8 cellular contexts compared by ENCODE assay signal in the genomic region with DNA sequence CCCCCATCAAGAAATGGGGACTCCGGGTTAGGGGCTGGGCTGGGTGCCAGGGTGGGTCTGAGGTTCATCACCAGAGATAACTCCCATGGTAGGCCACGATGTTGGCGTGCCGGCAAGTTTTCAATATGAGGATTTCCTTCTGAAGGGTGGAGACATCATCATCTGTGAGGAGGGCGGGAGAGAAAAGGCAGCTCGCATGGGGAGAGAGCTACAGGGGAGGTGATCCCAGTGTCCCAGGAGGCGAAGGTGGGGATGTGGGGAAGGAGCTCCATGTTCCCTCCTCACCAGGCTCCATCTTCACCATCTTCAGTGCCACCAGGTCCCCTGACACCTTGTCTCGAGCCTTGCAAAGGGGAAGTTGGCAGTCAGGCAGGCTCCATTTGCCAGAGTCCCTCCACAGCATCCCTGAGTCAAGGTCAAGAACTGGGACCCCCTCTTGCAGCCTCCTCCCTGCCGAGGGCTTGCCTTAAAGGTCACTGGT. TPM values are rescaled to one million over a fixed set of nuclear protein-coding genes. Genes with fewer than 3 reads are reported as not detected.
DNase-seq lines count a peak whose midpoint lies in the region; ATAC-seq and TF ChIP-seq lines count a peak whose summit lies in the region.

No MANE protein-coding gene starts in this region.

- POLR2A ChIA-PET in activated naive CD8-positive, alpha-beta T cell treated with anti-CD3 and anti-CD28 coated beads, Interleukin-2, amount 10 ng/mL, durations not matched to agents 7 days and 5 days (lab: Charles Lee) = interaction anchor here (0.5 to 3.6 kb wide), 14 partner anchors 9 to 313 kb away, joined by 3 to 23 read pairs (median 4); partner anchors contain the start of genes FAM98C, GGN, MRPS12 and RINL

- H3K4me2 ChIP-seq in DND-41 (ENCODE audit: insufficient read depth, low read length) (peak overlapping the region; percentile 97), MM.1S (ENCODE audit: low read depth, low read length) (peak overlapping the region; percentile 95)

- H3K9me3 ChIP-seq in DND-41 (ENCODE audit: insufficient read depth, low read length, severe bottlenecking) (no peaks in the 10 kb centered on the region), MM.1S (replicated peaks; ENCODE audit: insufficient read depth, low read length) (no peaks in the 10 kb centered on the region), ascending aorta (no peaks in the 10 kb centered on the region)

- no peaks in the 10 kb centered on the region for H3K27me3 Mint-ChIP-seq in activated naive CD8-positive, alpha-beta T cell treated with anti-CD3 and anti-CD28 coated beads, Interleukin-2, amount 10 ng/mL, durations not matched to agents 7 days and 5 days
- peaks cover 3% of the 10 kb centered on the region for H3K27me3 Mint-ChIP-seq in osteocyte (ENCODE audit: unreplicated experiment)

- peak overlapping the region; percentile 93 for H3K9ac ChIP-seq in DND-41 (ENCODE audit: low read depth, low read length)
- peak overlapping the region; percentile 74 for H3K9ac ChIP-seq in MM.1S (ENCODE audit: low read length)

- peak overlapping the region; percentile 96 for H3K27ac Mint-ChIP-seq in activated naive CD8-positive, alpha-beta T cell treated with anti-CD3 and anti-CD28 coated beads, Interleukin-2, amount 10 ng/mL, durations not matched to agents 7 days and 5 days
- H3K27ac Mint-ChIP-seq in osteocyte (ENCODE audit: unreplicated experiment) = no peak overlapping the region

- peaks cover 30% of the 10 kb centered on the region for H3K36me3 Mint-ChIP-seq in activated naive CD8-positive, alpha-beta T cell treated with anti-CD3 and anti-CD28 coated beads, Interleukin-2, amount 10 ng/mL, durations not matched to agents 7 days and 5 days
- H3K36me3 Mint-ChIP-seq in osteocyte (ENCODE audit: unreplicated experiment) = peaks cover 9% of the 10 kb centered on the region

- H3F3A ChIP-seq in MM.1S (ENCODE audit: insufficient read depth, low read length) = peaks cover 13% of the 10 kb centered on the region

- H4K20me1 ChIP-seq in DND-41 (ENCODE audit: insufficient read depth, low read length) (peaks cover 19% of the 10 kb centered on the region), MM.1S (ENCODE audit: insufficient read depth, low read length) (no peaks in the 10 kb centered on the region)

- peak overlapping the region; percentile 93 for H3K4me3 Mint-ChIP-seq in activated naive CD8-positive, alpha-beta T cell treated with anti-CD3 and anti-CD28 coated beads, Interleukin-2, amount 10 ng/mL, durations not matched to agents 7 days and 5 days
- peak overlapping the region; percentile 16 for H3K4me3 Mint-ChIP-seq in osteocyte (ENCODE audit: unreplicated experiment)

- H3K9me3 Mint-ChIP-seq in activated naive CD8-positive, alpha-beta T cell treated with anti-CD3 and anti-CD28 coated beads, Interleukin-2, amount 10 ng/mL, durations not matched to agents 7 days and 5 days = no peaks in the 10 kb centered on the region
- H3K9me3 Mint-ChIP-seq in osteocyte (ENCODE audit: unreplicated experiment) = no peaks in the 10 kb centered on the region

- peak overlapping the region; percentile 87 for H2AFZ ChIP-seq in DND-41 (ENCODE audit: low read depth, low read length)
- peak overlapping the region; percentile 83 for H2AFZ ChIP-seq in MM.1S (ENCODE audit: low read length)

- peaks cover 42% of the 10 kb centered on the region for H3K4me1 Mint-ChIP-seq in activated naive CD8-positive, alpha-beta T cell treated with anti-CD3 and anti-CD28 coated beads, Interleukin-2, amount 10 ng/mL, durations not matched to agents 7 days and 5 days
- H3K4me1 Mint-ChIP-seq in osteocyte (ENCODE audit: unreplicated experiment) = peaks cover 20% of the 10 kb centered on the region

- H3K36me3 ChIP-seq in DND-41 (ENCODE audit: insufficient read depth, low read length) = peaks cover 46% of the 10 kb centered on the region
- peaks cover 8% of the 10 kb centered on the region for H3K36me3 ChIP-seq in MM.1S (replicated peaks; ENCODE audit: insufficient read depth, low read length)
- H3K36me3 ChIP-seq in ascending aorta = peaks cover 20% of the 10 kb centered on the region in 2 donors

- H3K27ac ChIP-seq in DND-41 (ENCODE audit: low read length) (peak overlapping the region; percentile 97), MM.1S (ENCODE audit: low read length) (peak overlapping the region; percentile 79; the same call in 1 of the 2 replicates), ascending aorta (no peak overlapping the region)

- H3K27me3 ChIP-seq in DND-41 (ENCODE audit: insufficient read depth, low read length, poor library complexity) (no peaks in the 10 kb centered on the region), MM.1S (replicated peaks; ENCODE audit: insufficient read depth, low read length) (no peaks in the 10 kb centered on the region), ascending aorta (no peaks in the 10 kb centered on the region)

- ATAC-seq in DND-41 (ENCODE audit: insufficient read depth, low read depth) (peak; percentile 2), GM21528 (IDR thresholded peaks at IDR 0.05; ENCODE audit: low FRiP score, unreplicated experiment) (no peak), HG02588 (IDR thresholded peaks at IDR 0.05; ENCODE audit: unreplicated experiment) (no peak)
- ATAC-seq in activated naive CD8-positive, alpha-beta T cell treated with anti-CD3 and anti-CD28 coated beads, Interleukin-2, amount 10 ng/mL, durations not matched to agents 7 days and 5 days (ENCODE audit: low read depth) = no peak

- DNase-seq in DND-41 = peak; percentile 36
- DNase-seq in MM.1S = peak; percentile 7
- DNase-seq in activated naive CD8-positive, alpha-beta T cell treated with anti-CD3 and anti-CD28 coated beads, Interleukin-2, amount 10 ng/mL, durations not matched to agents 7 days and 5 days = no peak
- DNase-seq in osteocyte (ENCODE audit: extremely low spot score, unreplicated experiment) = no peak
- no peak for DNase-seq in ascending aorta (ENCODE audit: low spot score in 2 of 2)
- no peak for DNase-seq in A172 (ENCODE audit: low spot score)

- H3K79me2 ChIP-seq in DND-41 (ENCODE audit: insufficient read depth, low read length) (peaks cover 61% of the 10 kb centered on the region), MM.1S (ENCODE audit: low read length) (peaks cover 61% of the 10 kb centered on the region)

- H3K9me2 ChIP-seq in MM.1S (replicated peaks; ENCODE audit: insufficient read depth, low read length) = no peaks in the 10 kb centered on the region

- H3K4me3 ChIP-seq in DND-41 (ENCODE audit: low read depth in 1 of 2, low read length in 2 of 2) (peak overlapping the region; percentile 56 to 86), MM.1S (ENCODE audit: low read length) (peak overlapping the region; percentile 94), ascending aorta (peak overlapping the region in 1 of 2 donors; percentile 91)

- no peak for TF ChIP-seq CTCF in DND-41 (IDR thresholded peaks at IDR 0.05; ENCODE audit: borderline replicate concordance, extremely low read depth, low read length, poor library complexity, severe bottlenecking)
- no peak for TF ChIP-seq CTCF in MM.1S (IDR thresholded peaks at IDR 0.05; ENCODE audit: low read length)
- TF ChIP-seq CTCF in osteocyte (IDR thresholded peaks at IDR 0.05) = no peak
- no peak for TF ChIP-seq CTCF in ascending aorta (IDR thresholded peaks at IDR 0.05)

- intact Hi-C loops in ascending aorta (cut with DNase I) = loop anchor here (5.0 kb wide), 2 partner anchors 75 to 230 kb away; partner anchors contain the start of genes GGN and SPRED3

- H3K4me1 ChIP-seq in DND-41 (ENCODE audit: insufficient read depth, low read length) = peaks cover 48% of the 10 kb centered on the region
- H3K4me1 ChIP-seq in MM.1S (ENCODE audit: low read length) = peaks cover 16% of the 10 kb centered on the region
- peaks cover 9 to 10% of the 10 kb centered on the region in 2 donors for H3K4me1 ChIP-seq in ascending aorta

RNA-seq across cellular contexts. Expression of gene MAP4K1, which starts 0.4 kb away (rescaled TPM):
- 100 to 1,000 TPM; 299 to 313 TPM for total RNA-seq in activated naive CD8-positive, alpha-beta T cell treated with anti-CD3 and anti-CD28 coated beads, Interleukin-2, amount 10 ng/mL, durations not matched to agents 7 days and 5 days
- total RNA-seq in osteocyte (2.1 and 3.1 TPM in 2 replicates), ascending aorta (15.1 TPM)
- 0.72 and 1.4 TPM in 2 replicates for total RNA-seq in A172 (2014; rRNA removed; shearing (Covaris generic))

RNA-seq across cellular contexts. Expression of gene EIF3K, which starts 1.7 kb away (rescaled TPM):
- 100 to 1,000 TPM; 307 to 308 TPM for total RNA-seq in activated naive CD8-positive, alpha-beta T cell treated with anti-CD3 and anti-CD28 coated beads, Interleukin-2, amount 10 ng/mL, durations not matched to agents 7 days and 5 days
- total RNA-seq in osteocyte = 258 and 262 TPM in 2 replicates
- 696 TPM for total RNA-seq in ascending aorta
- 358 and 549 TPM in 2 replicates for total RNA-seq in A172 (2014; rRNA removed; shearing (Covaris generic))

RNA-seq across cellular contexts. Expression of gene ACTN4, which starts 30.1 kb away (rescaled TPM):
- 100 to 1,000 TPM; 236 to 252 TPM for total RNA-seq in activated naive CD8-positive, alpha-beta T cell treated with anti-CD3 and anti-CD28 coated beads, Interleukin-2, amount 10 ng/mL, durations not matched to agents 7 days and 5 days
- total RNA-seq in osteocyte (525 and 560 TPM in 2 replicates), ascending aorta (1,036 TPM)
- total RNA-seq in A172 (2014; rRNA removed; shearing (Covaris generic)) = 493 and 604 TPM in 2 replicates

Comparison
In these comparisons a context has a peak if more than half of its experiments do, and no peak if none do; other contexts are left out.
1. DNase-seq: peak in DND-41 (single experiment) and MM.1S (single experiment); none in activated naive CD8-positive, alpha-beta T cell treated with anti-CD3 and anti-CD28 coated beads, Interleukin-2, amount 10 ng/mL, durations not matched to agents 7 days and 5 days (single experiment), osteocyte (single experiment), ascending aorta (0 of 2) and A172 (single experiment).
2. H3K27ac ChIP-seq: peak in DND-41 (single experiment) and MM.1S (single experiment); none in ascending aorta (0 of 2).
3. RNA of gene MAP4K1, which starts 0.4 kb away (total RNA-seq): 299 to 313 TPM in activated naive CD8-positive, alpha-beta T cell treated with anti-CD3 and anti-CD28 coated beads, Interleukin-2, amount 10 ng/mL, durations not matched to agents 7 days and 5 days; 15.1 TPM in ascending aorta (single experiment), 2.1 to 3.1 TPM in osteocyte and 0.72 to 1.4 TPM in A172; every median in the first group is over 10 times any median in the second.